In the genomic region with DNA sequence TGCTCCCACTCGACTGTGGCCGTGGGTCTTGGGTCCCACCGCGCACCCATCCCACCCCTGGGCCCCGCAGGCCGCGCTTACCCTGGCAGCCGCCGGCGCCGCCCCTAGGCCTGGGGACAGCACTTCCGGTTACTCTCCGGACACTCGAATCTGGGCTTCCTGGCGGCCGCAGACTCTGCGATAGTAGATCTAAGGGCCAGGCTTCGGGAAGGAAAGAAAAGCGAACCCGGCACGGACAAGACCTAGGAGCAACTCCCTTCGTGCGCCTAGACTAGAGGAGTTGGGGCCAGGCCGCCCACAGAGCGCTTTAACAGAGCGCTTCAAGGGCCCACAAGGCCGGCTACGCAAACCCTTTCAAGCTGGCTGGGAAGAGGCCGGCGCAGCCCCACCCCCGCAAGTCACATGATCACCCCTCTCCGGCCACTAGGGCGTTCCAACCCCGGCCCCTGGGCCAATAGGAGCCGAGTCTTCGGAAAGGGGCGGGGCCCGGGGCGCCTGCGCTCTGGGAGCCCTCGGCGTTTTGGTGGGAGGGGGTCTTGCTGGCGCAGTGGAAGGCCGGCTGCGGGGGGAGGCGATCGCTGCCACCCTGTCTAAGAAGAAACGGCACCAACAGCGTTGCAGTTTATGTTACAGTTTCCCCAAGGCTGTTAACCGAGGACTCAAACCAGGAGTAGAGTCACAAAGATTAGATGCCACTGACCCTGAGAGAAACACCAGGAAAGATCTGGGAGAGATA, we compare ENCODE assay signal across 8 cellular contexts.
DNase-seq lines count a peak whose midpoint lies in the region; ATAC-seq and TF ChIP-seq lines count a peak whose summit lies in the region.
"Not testable (repeated sequence)": the region's sequence is repeated elsewhere in the genome, so short reads cannot be mapped to it uniquely, and the experiment has no call there.

A gene with protein sequence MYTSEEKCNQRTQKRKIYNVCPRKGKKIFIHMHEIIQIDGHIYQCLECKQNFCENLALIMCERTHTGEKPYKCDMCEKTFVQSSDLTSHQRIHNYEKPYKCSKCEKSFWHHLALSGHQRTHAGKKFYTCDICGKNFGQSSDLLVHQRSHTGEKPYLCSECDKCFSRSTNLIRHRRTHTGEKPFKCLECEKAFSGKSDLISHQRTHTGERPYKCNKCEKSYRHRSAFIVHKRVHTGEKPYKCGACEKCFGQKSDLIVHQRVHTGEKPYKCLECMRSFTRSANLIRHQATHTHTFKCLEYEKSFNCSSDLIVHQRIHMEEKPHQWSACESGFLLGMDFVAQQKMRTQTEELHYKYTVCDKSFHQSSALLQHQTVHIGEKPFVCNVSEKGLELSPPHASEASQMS (minus strand): TSS at position 387 of the 736 bp plus-strand sequence. CDS start 21,193 bp downstream, outside the sequence.

- TF ChIP-seq CTCF in AG09309 (IDR thresholded peaks at IDR 0.05; ENCODE audit: control insufficient read depth, insufficient read depth, low read depth, low read length, missing control alignments) = not testable (repeated sequence)

- DNase-seq in AG09309 (ENCODE audit: low read depth) = peak; percentile 66
- peak; percentile 85 to 94 for DNase-seq in NCI-H446 (lab: John Stamatoyannopoulos, UW)
- DNase-seq in cerebellar nuclear complex (lab: John Stamatoyannopoulos, UW) = peak; percentile 59 to 89
- DNase-seq in islet precursor cell = peak; percentile 98
- DNase-seq in stimulated activated CD4-positive, alpha-beta T cell treated with anti-CD3 and anti-CD28 coated beads, Interleukin-12 subunit alpha, Interleukin-12 subunit beta, amount 100 ng/mL, for 48 hours (ENCODE audit: low read depth in 2 of 3, low spot score in 1 of 3) = peak; percentile 76 to 89 (median 84)

- peak within 1 kb of the TSS; percentile 69 for H3K4me3 ChIP-seq in AG09309 (ENCODE audit: control insufficient read depth, low read depth, low read length)

- ATAC-seq in GM19025 (IDR thresholded peaks at IDR 0.05; ENCODE audit: low read depth, unreplicated experiment) = peak; percentile 98
- peak; percentile 98 for ATAC-seq in HG03342 (IDR thresholded peaks at IDR 0.05; ENCODE audit: unreplicated experiment)
- peak; percentile 99 for ATAC-seq in activated CD4-positive, CD25-positive, alpha-beta regulatory T cell treated with anti-CD3 and anti-CD28 coated beads, Interleukin-2, amount 50 U/mL, for 24 hours

Comparison
In these comparisons a context has a peak if more than half of its experiments do, and no peak if none do; other contexts are left out.
1. Peak in every context shown above with its lines: DNase-seq, ATAC-seq and H3K4me3 ChIP-seq.